25 cellular contexts compared by ENCODE assay signal in genomic region chr12:99745106-99745505, GRCh38.
A peak's percentile ranks its signal among the peaks of the same experiment; 100 is the strongest.
DNase-seq lines count a peak whose midpoint lies in the region; ATAC-seq, FAIRE-seq and TF ChIP-seq lines count a peak whose summit lies in the region.
"Had no signal": no experiment of that assay in that cellular context is flagged by ENCODE, and none has a peak within 500 bp of the region (broad histone marks: within the 10 kb centered on the region; RNA-seq: fewer than 3 reads in every experiment).

No MANE protein-coding gene starts in this region.

- H3K27ac ChIP-seq in HepG2 (ENCODE audit: extremely low read length, insufficient read depth, low read length), result no peak overlapping the region
- no peak overlapping the region for H3K27ac ChIP-seq in right lobe of liver
- H3K27ac ChIP-seq in IMR-90 (ENCODE audit: insufficient read depth, low read length), result no peak overlapping the region
- H3K27ac ChIP-seq: A549, C4-2B had no signal

- H3K27me3 ChIP-seq in HepG2 (ENCODE audit: control insufficient read depth in 1 of 2, insufficient read depth in 2 of 2, low read length in 2 of 2), result no peaks in the 10 kb centered on the region
- H3K27me3 ChIP-seq in right lobe of liver, result no peaks in the 10 kb centered on the region
- H3K27me3 ChIP-seq in IMR-90 (ENCODE audit: control insufficient read depth, insufficient read depth, low read length), result no peaks in the 10 kb centered on the region
- no peaks in the 10 kb centered on the region for H3K27me3 ChIP-seq in adipocyte (replicated peaks; ENCODE audit: control insufficient read depth, insufficient read depth, low read length)
- H3K27me3 ChIP-seq: BE2C had no signal

- no peak overlapping the region for H4K91ac ChIP-seq in IMR-90 (ENCODE audit: insufficient read depth, low read depth, low read length)

- H3K9me1 ChIP-seq in IMR-90 (ENCODE audit: insufficient read depth, low read length), result no peaks in the 10 kb centered on the region

- 4% methylated on average over 1 of the region's 1 CpG for WGBS in HepG2 (ENCODE audit: low lambda C conversion rate)
- 40% methylated on average over 1 of the region's 1 CpG for WGBS in right lobe of liver (ENCODE audit: insufficient coverage, low coverage, low lambda C conversion rate, missing lambda C conversion rate)
- WGBS in IMR-90 (ENCODE audit: extremely low coverage in 2 of 2, insufficient read length in 1 of 2), 2 experiments, result no CpG with 5 or more reads among the region's 1 CpG

- H3K79me2 ChIP-seq in HepG2 (ENCODE audit: insufficient read depth, low read length), result no peaks in the 10 kb centered on the region

- no peak overlapping the region for H3K9ac ChIP-seq in HepG2 (ENCODE audit: insufficient read depth, low read depth, low read length)
- no peak overlapping the region for H3K9ac ChIP-seq in IMR-90 (ENCODE audit: low read depth, low read length)
- H3K9ac ChIP-seq in adipocyte (ENCODE audit: low read length), result no peak overlapping the region

- no peak overlapping the region for H2AK5ac ChIP-seq in IMR-90 (ENCODE audit: low read depth, low read length)

- TF ChIP-seq POLR2A in HepG2 (IDR thresholded peaks at IDR 0.05; ENCODE audit: insufficient read depth in 1 of 2, low read depth in 2 of 2, low read length in 2 of 2), result no peak
- TF ChIP-seq POLR2A in right lobe of liver (IDR thresholded peaks at IDR 0.05), result no peak
- no peak for TF ChIP-seq POLR2A in IMR-90 (IDR thresholded peaks at IDR 0.05; ENCODE audit: low read depth, low read length)

- in situ Hi-C loops in HepG2 (cut with HindIII; ENCODE audit: extremely low pct_ligation_motif_present, low pct_unique_long_range_greater_than_20kb) (no loop called here), IMR-90 (cut with MboI; ENCODE audit: low sequenced_read_pairs) (no loop called here)

- CTCF ChIA-PET in HepG2 (lab: Yijun Ruan, JAX; ENCODE audit: low intra/inter-chr PET ratio, low total read pairs), result no interaction called here
- CTCF ChIA-PET in IMR-90 (lab: Yijun Ruan, JAX), result interaction anchor here (0.6 kb wide), 1 partner anchor 922 kb away, joined by 4 read pairs; no protein-coding TSS in a partner anchor

- no peak overlapping the region for H3K4me3 ChIP-seq in HepG2 (replicated peaks in 1 of 3; ENCODE audit: insufficient read depth in 1 of 3, low read depth in 2 of 3, low read length in 3 of 3)
- H3K4me3 ChIP-seq in right lobe of liver, result no peak overlapping the region
- no peak overlapping the region for H3K4me3 ChIP-seq in IMR-90 (ENCODE audit: insufficient read depth, low read depth, low read length)
- H3K4me3 ChIP-seq in adipocyte (ENCODE audit: low read length), result no peak overlapping the region
- no peak overlapping the region for H3K4me3 ChIP-seq in fibroblast of mammary gland (ENCODE audit: control insufficient read depth, low read depth, low read length)
- H3K4me3 ChIP-seq: A549, GM23338, HAP-1 had no signal

- no peak overlapping the region for H4K5ac ChIP-seq in IMR-90 (ENCODE audit: low read depth, low read length)

- TF ChIP-seq EP300 in HepG2 (IDR thresholded peaks at IDR 0.05; ENCODE audit: low read depth in 2 of 2, low read length in 2 of 2) (no peak), HepG2 (CRISPR knock-in tag; IDR thresholded peaks at IDR 0.05; ENCODE audit: borderline replicate concordance) (no peak)

- TF ChIP-seq RAD21 in HepG2 (CRISPR knock-in tag; IDR thresholded peaks at IDR 0.05), result no peak
- no peak for TF ChIP-seq RAD21 in IMR-90 (IDR thresholded peaks at IDR 0.05; ENCODE audit: low read length)

- no peaks in the 10 kb centered on the region for H3K79me1 ChIP-seq in IMR-90 (ENCODE audit: low read depth in 1 of 2, low read length in 2 of 2)

- no peak overlapping the region for H2BK15ac ChIP-seq in IMR-90 (ENCODE audit: low read depth, low read length)

- no peak overlapping the region for H3K4ac ChIP-seq in IMR-90 (ENCODE audit: low read depth, low read length)

- H3K4me2 ChIP-seq in HepG2 (ENCODE audit: low read depth, low read length) (no peak overlapping the region), IMR-90 (ENCODE audit: low read depth, low read length) (no peak overlapping the region)
- H3K4me2 ChIP-seq: A549, GM23338 had no signal

- H2BK5ac ChIP-seq in IMR-90 (ENCODE audit: low read depth, low read length, poor library complexity, severe bottlenecking), result no peak overlapping the region

- no peak overlapping the region for H3K23ac ChIP-seq in IMR-90 (ENCODE audit: low read depth, low read length)

- H3K18ac ChIP-seq in IMR-90 (ENCODE audit: low read depth, low read length), result no peak overlapping the region

- DNase-seq in HepG2 (ENCODE audit: low spot score) (no peak), right lobe of liver (no peak), IMR-90 (no peak), adipocyte (ENCODE audit: low read depth) (peak; percentile 76), fibroblast of mammary gland (ENCODE audit: low read depth) (peak; percentile 17), DMS 273 treated with DMSO at 0.1 percent for 48 hours (lab: John Stamatoyannopoulos, UW) (no peak)
- DNase-seq: 8988T; ACHN; AML-193; BE2C; CD4-positive, CD25-positive, alpha-beta regulatory T cell; CD8-positive, alpha-beta memory T cell; DMS53; DMS79 treated with DMSO at 0.1 percent for 48 hours; HFFc6 had no signal

- TF ChIP-seq CTCF in HepG2 (CRISPR knock-in tag; IDR thresholded peaks at IDR 0.05) (no peak), right lobe of liver (IDR thresholded peaks at IDR 0.05) (no peak), IMR-90 (conservative IDR thresholded peaks at IDR 0.05; ENCODE audit: low read depth, low read length) (no peak), fibroblast of mammary gland (conservative IDR thresholded peaks at IDR 0.05; ENCODE audit: control insufficient read depth, insufficient read depth, low read depth, low read length) (no peak)

- no peak overlapping the region for H4K8ac ChIP-seq in IMR-90 (ENCODE audit: low read depth in 2 of 2, low read length in 2 of 2)

- H4K20me1 ChIP-seq in HepG2 (ENCODE audit: insufficient read depth, low read length), result no peaks in the 10 kb centered on the region
- H4K20me1 ChIP-seq in IMR-90 (ENCODE audit: insufficient read depth, low read length), result no peaks in the 10 kb centered on the region

- POLR2A ChIA-PET in HepG2 (lab: Yijun Ruan, JAX), result no interaction called here
- POLR2A ChIA-PET in IMR-90 (lab: Charles Lee; ENCODE audit: unreplicated experiment), result no interaction called here

- H3K36me3 ChIP-seq in HepG2 (replicated peaks in 1 of 2; ENCODE audit: control insufficient read depth in 1 of 2, insufficient read depth in 2 of 2, low read length in 2 of 2), result no peaks in the 10 kb centered on the region
- no peaks in the 10 kb centered on the region for H3K36me3 ChIP-seq in right lobe of liver
- H3K36me3 ChIP-seq in IMR-90 (ENCODE audit: control insufficient read depth, insufficient read depth, low read length), result no peaks in the 10 kb centered on the region
- H3K36me3 ChIP-seq in adipocyte (ENCODE audit: control insufficient read depth, insufficient read depth, low read length, severe bottlenecking), result no peaks in the 10 kb centered on the region
- H3K36me3 ChIP-seq: BE2C, HAP-1 had no signal

- no peak for ATAC-seq in HepG2
- no peak for ATAC-seq in right lobe of liver
- no peak for ATAC-seq in IMR-90 (ENCODE audit: low read depth)
- ATAC-seq in GM18870 (IDR thresholded peaks at IDR 0.05; ENCODE audit: unreplicated experiment), result no peak
- ATAC-seq in GM21423 (IDR thresholded peaks at IDR 0.05; ENCODE audit: unreplicated experiment), result no peak
- ATAC-seq: A549, GM23338 had no signal

- no peak overlapping the region for H2AFZ ChIP-seq in HepG2 (ENCODE audit: low read length)
- no peak overlapping the region for H2AFZ ChIP-seq in IMR-90 (replicated peaks; ENCODE audit: low read length, poor library complexity)
- H2AFZ ChIP-seq: GM23338 had no signal

- H3K9me3 ChIP-seq in HepG2 (ENCODE audit: low read length), result no peaks in the 10 kb centered on the region
- H3K9me3 ChIP-seq in right lobe of liver, result no peaks in the 10 kb centered on the region
- H3K9me3 ChIP-seq in IMR-90 (ENCODE audit: control insufficient read depth, insufficient read depth, low read length), result no peaks in the 10 kb centered on the region; the same call in 1 of the 2 replicates
- no peaks in the 10 kb centered on the region for H3K9me3 ChIP-seq in adipocyte (ENCODE audit: control insufficient read depth, low read length)
- H3K9me3 ChIP-seq: A549, BE2C, HAP-1 had no signal

- no peak overlapping the region for H2AK9ac ChIP-seq in IMR-90 (replicated peaks; ENCODE audit: low read depth, low read length, poor library complexity)

- intact Hi-C loops in HepG2 (cut with micrococcal nuclease; ENCODE audit: unreplicated experiment), result no loop called here
- intact Hi-C loops in right lobe of liver (cut with DNase I), result no loop called here
- intact Hi-C loops in IMR-90 (cut with micrococcal nuclease), result no loop called here

- no peak overlapping the region for H2BK20ac ChIP-seq in IMR-90 (ENCODE audit: low read depth, low read length)

- BruUV-seq in HepG2 (replicated peaks; lab: Mats Ljungman, UMichigan) (no TSS peak), IMR-90 (replicated peaks; lab: Mats Ljungman, UMichigan) (no TSS peak)

- dilution Hi-C loops in IMR-90 (cut with HindIII; ENCODE audit: low sequenced_read_pairs, unreplicated experiment), result no loop called here

- H3K14ac ChIP-seq in IMR-90 (replicated peaks; ENCODE audit: low read depth, low read length), result no peak overlapping the region

- FAIRE-seq in HepG2 (lab: Jason Lieb, UNC), result no peak
- FAIRE-seq: A549, D721Med, GM12892, GM19239, H54 had no signal

- no peak overlapping the region for H2BK120ac ChIP-seq in IMR-90 (ENCODE audit: low read depth, low read length)

- H3K4me1 ChIP-seq in HepG2 (ENCODE audit: insufficient read depth, low read length), result no peaks in the 10 kb centered on the region
- no peaks in the 10 kb centered on the region for H3K4me1 ChIP-seq in right lobe of liver
- H3K4me1 ChIP-seq in IMR-90 (ENCODE audit: control insufficient read depth, insufficient read depth, low read length), result no peaks in the 10 kb centered on the region
- H3K4me1 ChIP-seq in adipocyte (ENCODE audit: control insufficient read depth, insufficient read depth, low read length), result no peaks in the 10 kb centered on the region
- H3K4me1 ChIP-seq: A549, BE2C, HAP-1 had no signal

- H3K56ac ChIP-seq in IMR-90 (ENCODE audit: extremely low read depth, insufficient read depth, low read length), result no peak overlapping the region

TF ChIP-seq in IMR-90, 13 proteins besides CTCF, POLR2A, EP300 and RAD21 (continues in another document):
- TF ChIP-seq ELK1 (IDR thresholded peaks at IDR 0.05; ENCODE audit: borderline replicate concordance, low read depth, low read length) (no peak), MXI1 (IDR thresholded peaks at IDR 0.05; ENCODE audit: borderline replicate concordance, low read depth, low read length) (no peak), CEBPB (IDR thresholded peaks at IDR 0.05; ENCODE audit: low read depth, low read length) (peak; percentile 35; the same call in 1 of the 2 replicates)

Comparison
In these comparisons a context has a peak if more than half of its experiments do, and no peak if none do; other contexts are left out.
1. DNase-seq: peak in adipocyte (single experiment) and fibroblast of mammary gland (single experiment); none in HepG2 (single experiment), right lobe of liver (0 of 3), IMR-90 (single experiment) and DMS 273 treated with DMSO at 0.1 percent for 48 hours (single experiment).